ENCODE assay signal across 8 cellular contexts in genomic region chr10:18651324-18652007, GRCh38. TPM values are rescaled to one million over a fixed set of nuclear protein-coding genes. Genes with fewer than 3 reads are reported as not detected.
A peak's percentile ranks its signal among the peaks of the same experiment; 100 is the strongest.
DNase-seq lines count a peak whose midpoint lies in the region; ATAC-seq and TF ChIP-seq lines count a peak whose summit lies in the region.

A gene with protein sequence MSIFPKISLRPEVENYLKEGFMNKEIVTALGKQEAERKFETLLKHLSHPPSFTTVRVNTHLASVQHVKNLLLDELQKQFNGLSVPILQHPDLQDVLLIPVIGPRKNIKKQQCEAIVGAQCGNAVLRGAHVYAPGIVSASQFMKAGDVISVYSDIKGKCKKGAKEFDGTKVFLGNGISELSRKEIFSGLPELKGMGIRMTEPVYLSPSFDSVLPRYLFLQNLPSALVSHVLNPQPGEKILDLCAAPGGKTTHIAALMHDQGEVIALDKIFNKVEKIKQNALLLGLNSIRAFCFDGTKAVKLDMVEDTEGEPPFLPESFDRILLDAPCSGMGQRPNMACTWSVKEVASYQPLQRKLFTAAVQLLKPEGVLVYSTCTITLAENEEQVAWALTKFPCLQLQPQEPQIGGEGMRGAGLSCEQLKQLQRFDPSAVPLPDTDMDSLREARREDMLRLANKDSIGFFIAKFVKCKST (minus strand): TSS chr10:18651587. CDS start chr10:18651203, 384 bp downstream.

- ATAC-seq in HG02798 (IDR thresholded peaks at IDR 0.05; ENCODE audit: poor library complexity, unreplicated experiment): peak; percentile 99
- peak; percentile 98 to 99 for ATAC-seq in right cardiac atrium

- intact Hi-C loops in right cardiac atrium (cut with DNase I) (no loop called here), vagina (cut with DNase I) (no loop called here)

- H3K27ac ChIP-seq in right cardiac atrium (ENCODE audit: low read length) (peak within 1 kb of the TSS; percentile 94), vagina (peak within 1 kb of the TSS; percentile 91)

- H3K27me3 ChIP-seq in right cardiac atrium (ENCODE audit: control insufficient read depth, insufficient read depth) (no peaks in the 10 kb centered on the region), vagina (no peaks in the 10 kb centered on the region)

- H3K9me3 ChIP-seq in right cardiac atrium (ENCODE audit: control insufficient read depth, low read length): no peaks in the 10 kb centered on the region
- no peaks in the 10 kb centered on the region for H3K9me3 ChIP-seq in vagina

- DNase-seq in GM13977 (ENCODE audit: low spot score) (peak; percentile 77), NCI-H1436 treated with DMSO at 0.1 percent for 48 hours (lab: John Stamatoyannopoulos, UW) (peak; percentile 45), T-helper 2 cell (peak; percentile 85 to 97 (median 93)), amygdala (lab: John Stamatoyannopoulos, UW) (peak; percentile 43 to 92 (median 81)), right cardiac atrium (peak; percentile 91 to 96 (median 95)), putamen (ENCODE audit: low spot score) (peak; percentile 89), vagina (ENCODE audit: extremely low spot score in 2 of 2) (peak in 1 of 2 donors; percentile 92)

- TF ChIP-seq CTCF in GM13977 (IDR thresholded peaks at IDR 0.05; ENCODE audit: extremely low read depth, insufficient read depth, missing control alignments) (no peak), vagina (IDR thresholded peaks at IDR 0.05) (no peak)

- H3K4me3 ChIP-seq in right cardiac atrium (ENCODE audit: low read length) (peak within 1 kb of the TSS; percentile 81), vagina (peak within 1 kb of the TSS; percentile 79 to 87)

- under 1% methylated on average over 39 of the region's 39 CpGs for WGBS in right cardiac atrium

- in situ Hi-C loops in GM13977 (cut with MboI; ENCODE audit: low pct_unique_long_range_greater_than_20kb, low sequenced_read_pairs, unreplicated experiment): loop anchor here (25.0 kb wide), 1 partner anchor 989 kb away; no protein-coding TSS in a partner anchor

- no peaks in the 10 kb centered on the region for H3K4me1 ChIP-seq in right cardiac atrium (ENCODE audit: control insufficient read depth, insufficient read depth, low read length)
- peaks cover 20% of the 10 kb centered on the region for H3K4me1 ChIP-seq in vagina

- peak in 1 of 2 donors; percentile 36 for TF ChIP-seq POLR2A in vagina (IDR thresholded peaks at IDR 0.05)

- peaks cover 0 to 4% of the 10 kb centered on the region in 2 donors for H3K36me3 ChIP-seq in vagina

RNA-seq across cellular contexts. Expression of the gene that starts here (rescaled TPM):
- total RNA-seq in right cardiac atrium (10 to 100 TPM in 3 of 4 donors, 1 to 10 TPM in 1; 7.3 to 13.0 (median 10.2) TPM), vagina (11.5 TPM)
- 6.6 TPM for polyA plus RNA-seq in right cardiac atrium
